ENCODE assay signal across 2 cellular contexts in the genomic region with DNA sequence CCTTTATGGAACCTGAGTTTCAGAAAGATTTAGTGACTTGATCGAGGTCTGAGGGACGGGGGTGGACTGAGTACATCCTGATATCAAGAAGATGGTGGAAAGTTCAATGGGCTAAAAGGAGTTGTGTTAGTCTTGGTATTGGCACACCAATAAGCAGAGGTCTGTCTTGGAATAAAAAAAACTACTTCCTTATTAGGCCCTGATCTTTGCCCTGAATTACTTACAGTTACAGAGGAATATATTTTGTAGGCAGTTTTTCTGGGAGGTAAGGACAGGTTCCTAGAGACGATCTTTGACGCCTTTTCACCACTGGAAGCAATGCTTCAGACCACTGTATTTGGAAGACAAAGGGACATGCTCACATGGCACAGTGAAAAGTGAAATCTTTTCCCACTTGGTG.
TF ChIP-seq lines count a peak whose summit lies in the region.

No MANE protein-coding gene starts in this region.

TF ChIP-seq in A549, 52 proteins besides CTCF, POLR2A, EP300 and RAD21 (continued from another document):
- TF ChIP-seq, protein P1, sequence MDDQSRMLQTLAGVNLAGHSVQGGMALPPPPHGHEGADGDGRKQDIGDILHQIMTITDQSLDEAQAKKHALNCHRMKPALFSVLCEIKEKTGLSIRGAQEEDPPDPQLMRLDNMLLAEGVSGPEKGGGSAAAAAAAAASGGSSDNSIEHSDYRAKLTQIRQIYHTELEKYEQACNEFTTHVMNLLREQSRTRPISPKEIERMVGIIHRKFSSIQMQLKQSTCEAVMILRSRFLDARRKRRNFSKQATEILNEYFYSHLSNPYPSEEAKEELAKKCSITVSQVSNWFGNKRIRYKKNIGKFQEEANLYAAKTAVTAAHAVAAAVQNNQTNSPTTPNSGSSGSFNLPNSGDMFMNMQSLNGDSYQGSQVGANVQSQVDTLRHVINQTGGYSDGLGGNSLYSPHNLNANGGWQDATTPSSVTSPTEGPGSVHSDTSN (IDR thresholded peaks at IDR 0.05) = no peak
- TF ChIP-seq, protein P2, sequence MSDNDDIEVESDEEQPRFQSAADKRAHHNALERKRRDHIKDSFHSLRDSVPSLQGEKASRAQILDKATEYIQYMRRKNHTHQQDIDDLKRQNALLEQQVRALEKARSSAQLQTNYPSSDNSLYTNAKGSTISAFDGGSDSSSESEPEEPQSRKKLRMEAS (IDR thresholded peaks at IDR 0.05) = no peak
- TF ChIP-seq, protein P3, sequence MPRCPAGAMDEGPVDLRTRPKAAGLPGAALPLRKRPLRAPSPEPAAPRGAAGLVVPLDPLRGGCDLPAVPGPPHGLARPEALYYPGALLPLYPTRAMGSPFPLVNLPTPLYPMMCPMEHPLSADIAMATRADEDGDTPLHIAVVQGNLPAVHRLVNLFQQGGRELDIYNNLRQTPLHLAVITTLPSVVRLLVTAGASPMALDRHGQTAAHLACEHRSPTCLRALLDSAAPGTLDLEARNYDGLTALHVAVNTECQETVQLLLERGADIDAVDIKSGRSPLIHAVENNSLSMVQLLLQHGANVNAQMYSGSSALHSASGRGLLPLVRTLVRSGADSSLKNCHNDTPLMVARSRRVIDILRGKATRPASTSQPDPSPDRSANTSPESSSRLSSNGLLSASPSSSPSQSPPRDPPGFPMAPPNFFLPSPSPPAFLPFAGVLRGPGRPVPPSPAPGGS (IDR thresholded peaks at IDR 0.05) = no peak

TF ChIP-seq in HCT116, 20 proteins besides CTCF, POLR2A, EP300 and RAD21 (continued from another document):
- TF ChIP-seq SIN3A (IDR thresholded peaks at IDR 0.05; ENCODE audit: low read depth) (no peak), EZH2 (IDR thresholded peaks at IDR 0.05) (no peak), CEBPB (IDR thresholded peaks at IDR 0.05; ENCODE audit: low read depth) (no peak), SRF (IDR thresholded peaks at IDR 0.05; ENCODE audit: low read depth) (no peak)
- TF ChIP-seq, protein P4, sequence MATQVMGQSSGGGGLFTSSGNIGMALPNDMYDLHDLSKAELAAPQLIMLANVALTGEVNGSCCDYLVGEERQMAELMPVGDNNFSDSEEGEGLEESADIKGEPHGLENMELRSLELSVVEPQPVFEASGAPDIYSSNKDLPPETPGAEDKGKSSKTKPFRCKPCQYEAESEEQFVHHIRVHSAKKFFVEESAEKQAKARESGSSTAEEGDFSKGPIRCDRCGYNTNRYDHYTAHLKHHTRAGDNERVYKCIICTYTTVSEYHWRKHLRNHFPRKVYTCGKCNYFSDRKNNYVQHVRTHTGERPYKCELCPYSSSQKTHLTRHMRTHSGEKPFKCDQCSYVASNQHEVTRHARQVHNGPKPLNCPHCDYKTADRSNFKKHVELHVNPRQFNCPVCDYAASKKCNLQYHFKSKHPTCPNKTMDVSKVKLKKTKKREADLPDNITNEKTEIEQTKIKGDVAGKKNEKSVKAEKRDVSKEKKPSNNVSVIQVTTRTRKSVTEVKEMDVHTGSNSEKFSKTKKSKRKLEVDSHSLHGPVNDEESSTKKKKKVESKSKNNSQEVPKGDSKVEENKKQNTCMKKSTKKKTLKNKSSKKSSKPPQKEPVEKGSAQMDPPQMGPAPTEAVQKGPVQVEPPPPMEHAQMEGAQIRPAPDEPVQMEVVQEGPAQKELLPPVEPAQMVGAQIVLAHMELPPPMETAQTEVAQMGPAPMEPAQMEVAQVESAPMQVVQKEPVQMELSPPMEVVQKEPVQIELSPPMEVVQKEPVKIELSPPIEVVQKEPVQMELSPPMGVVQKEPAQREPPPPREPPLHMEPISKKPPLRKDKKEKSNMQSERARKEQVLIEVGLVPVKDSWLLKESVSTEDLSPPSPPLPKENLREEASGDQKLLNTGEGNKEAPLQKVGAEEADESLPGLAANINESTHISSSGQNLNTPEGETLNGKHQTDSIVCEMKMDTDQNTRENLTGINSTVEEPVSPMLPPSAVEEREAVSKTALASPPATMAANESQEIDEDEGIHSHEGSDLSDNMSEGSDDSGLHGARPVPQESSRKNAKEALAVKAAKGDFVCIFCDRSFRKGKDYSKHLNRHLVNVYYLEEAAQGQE (IDR thresholded peaks at IDR 0.05; ENCODE audit: low read depth) = no peak
